8 cellular contexts compared by ENCODE assay signal in genomic region chr11:12827929-12828812, GRCh38.
A peak's percentile ranks its signal among the peaks of the same experiment; 100 is the strongest.
DNase-seq lines count a peak whose midpoint lies in the region; ATAC-seq and TF ChIP-seq lines count a peak whose summit lies in the region.

No MANE protein-coding gene starts in this region.

- POLR2A ChIA-PET in AG04449 (lab: Yijun Ruan, JAX) = interaction anchor here (0.8 to 0.9 kb wide), 3 partner anchors 9 to 849 kb away, joined by 3 to 4 read pairs (median 3); no protein-coding TSS in a partner anchor

- peaks cover 60% of the 10 kb centered on the region for H3K27me3 Mint-ChIP-seq in activated T-helper 17 cell treated with anti-CD3 and anti-CD28 coated beads, Interleukin-2, amount 50 U/mL, for 72 hours

- H3K27me3 ChIP-seq in cardiac muscle cell (no peaks in the 10 kb centered on the region), ovary (no peaks in the 10 kb centered on the region)

- H3K27ac ChIP-seq in cardiac muscle cell (peak overlapping the region; percentile 85), ovary (peak overlapping the region in 1 of 2 donors; percentile 78)

- TF ChIP-seq CTCF in AG04449 (IDR thresholded peaks at IDR 0.05; ENCODE audit: insufficient read depth, low read length, missing control alignments) (no peak), NB4 (IDR thresholded peaks at IDR 0.05; ENCODE audit: low read depth, low read length) (no peak), cardiac muscle cell (IDR thresholded peaks at IDR 0.05; ENCODE audit: low read depth, low read length) (no peak), ovary (IDR thresholded peaks at IDR 0.05) (no peak)

- CTCF ChIA-PET in AG04449 (lab: Yijun Ruan, JAX) = interaction anchor here (0.9 to 1.2 kb wide), 7 partner anchors 13 to 497 kb away, joined by 3 to 4 read pairs (median 3); no protein-coding TSS in a partner anchor

- DNase-seq in AG04449 (ENCODE audit: low read depth, low spot score) (no peak), NB4 (ENCODE audit: low read depth) (peak; percentile 31), cardiac muscle cell (ENCODE audit: low read depth in 1 of 2, low spot score in 1 of 2) (peak; percentile 71 to 88), ovary (peak in 2 of 5 donors; percentile 34 to 48), SIG-M5 treated with dmso at 0.1 percent for 504 hours (lab: John Stamatoyannopoulos, UW; ENCODE audit: unreplicated experiment) (no peak)

- 5 to 18% (median 6%) methylated on average over 17 of the region's 17 CpGs for WGBS in ovary, 3 donors

- H3K36me3 ChIP-seq in cardiac muscle cell = no peaks in the 10 kb centered on the region
- no peaks in the 10 kb centered on the region for H3K36me3 ChIP-seq in ovary

- H3K4me3 Mint-ChIP-seq in activated T-helper 17 cell treated with anti-CD3 and anti-CD28 coated beads, Interleukin-2, amount 50 U/mL, for 72 hours = peak overlapping the region; percentile 55

- peaks cover 36% of the 10 kb centered on the region for H3K4me1 ChIP-seq in cardiac muscle cell (ENCODE audit: low read depth)
- H3K4me1 ChIP-seq in ovary (ENCODE audit: insufficient read depth) = peaks cover 32% of the 10 kb centered on the region

- no peaks in the 10 kb centered on the region for H3K9me3 Mint-ChIP-seq in activated T-helper 17 cell treated with anti-CD3 and anti-CD28 coated beads, Interleukin-2, amount 50 U/mL, for 72 hours

- no peak for TF ChIP-seq EP300 in ovary (IDR thresholded peaks at IDR 0.05)

- intact Hi-C loops in ovary (cut with DNase I) = loop anchor here in 2 of 4 donors (5.0 to 10.0 kb wide), 2 partner anchors 47 to 54 kb away; no protein-coding TSS in a partner anchor

- H3K9me3 ChIP-seq in cardiac muscle cell (ENCODE audit: low read depth) (no peaks in the 10 kb centered on the region), ovary (no peaks in the 10 kb centered on the region)

- H3K27ac Mint-ChIP-seq in activated T-helper 17 cell treated with anti-CD3 and anti-CD28 coated beads, Interleukin-2, amount 50 U/mL, for 72 hours = no peak overlapping the region

- ATAC-seq in GM18870 (IDR thresholded peaks at IDR 0.05; ENCODE audit: unreplicated experiment) (peak; percentile 75), GM18520 (IDR thresholded peaks at IDR 0.05; ENCODE audit: unreplicated experiment) (no peak)
- no peak for ATAC-seq in activated T-helper 17 cell treated with anti-CD3 and anti-CD28 coated beads, Interleukin-2, amount 50 U/mL, for 72 hours (replicated peaks)

- H3K4me3 ChIP-seq in AG04449 (ENCODE audit: low read depth, low read length) = peak overlapping the region; percentile 59
- H3K4me3 ChIP-seq in NB4 (ENCODE audit: low read depth, low read length) = peak overlapping the region; percentile 9
- H3K4me3 ChIP-seq in cardiac muscle cell = peak overlapping the region; percentile 24
- peak overlapping the region; percentile 27 for H3K4me3 ChIP-seq in ovary

- TF ChIP-seq POLR2A in NB4 (IDR thresholded peaks at IDR 0.05; ENCODE audit: extremely low read depth, insufficient read length) (no peak), ovary (IDR thresholded peaks at IDR 0.05) (no peak)

- no peaks in the 10 kb centered on the region for H3K36me3 Mint-ChIP-seq in activated T-helper 17 cell treated with anti-CD3 and anti-CD28 coated beads, Interleukin-2, amount 50 U/mL, for 72 hours (ENCODE audit: low read depth)

- peaks cover 9% of the 10 kb centered on the region for H3K4me1 Mint-ChIP-seq in activated T-helper 17 cell treated with anti-CD3 and anti-CD28 coated beads, Interleukin-2, amount 50 U/mL, for 72 hours

Comparison
In these comparisons a context has a peak if more than half of its experiments do, and no peak if none do; other contexts are left out.
1. DNase-seq: peak in NB4 (single experiment) and cardiac muscle cell (2 of 2); none in AG04449 (single experiment) and SIG-M5 treated with dmso at 0.1 percent for 504 hours (single experiment).
2. H3K4me3 ChIP-seq: peak in every context shown above with its lines; median percentile 59 in AG04449; 27 in ovary; 24 in cardiac muscle cell; 9 in NB4.